In the genomic region with DNA sequence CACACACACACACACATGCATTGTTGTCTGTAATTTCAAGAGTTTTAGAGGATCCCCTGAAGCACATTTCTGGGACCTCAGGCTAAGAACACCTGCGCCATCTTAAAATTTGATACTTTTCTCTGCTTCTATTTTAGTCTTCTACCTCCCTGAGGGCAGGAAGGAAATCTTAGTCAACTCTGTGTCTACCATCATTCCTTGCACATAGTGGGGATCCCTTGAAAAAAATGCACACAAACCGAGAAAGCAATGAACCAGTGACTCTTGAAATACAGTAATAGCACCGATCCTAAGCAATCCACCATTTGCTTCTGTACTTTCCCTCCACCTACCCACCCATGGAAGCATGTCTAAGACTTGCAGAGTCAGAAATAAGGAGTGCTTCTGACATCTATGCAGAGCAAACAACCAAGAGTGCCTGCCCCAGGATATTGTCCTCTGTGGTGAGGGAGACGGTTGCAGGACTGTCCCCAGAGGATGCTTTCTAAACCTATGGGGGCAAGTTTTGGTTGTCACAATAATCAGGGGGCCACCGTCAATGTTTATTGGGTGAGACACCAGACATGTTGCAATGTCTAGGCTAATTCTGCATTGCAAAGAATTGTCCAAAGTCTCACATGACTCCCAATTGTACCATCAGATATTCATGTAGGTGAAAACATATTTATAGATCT, we compare ENCODE assay signal across 17 cellular contexts.
DNase-seq lines count a peak whose midpoint lies in the region; ATAC-seq, FAIRE-seq and TF ChIP-seq lines count a peak whose summit lies in the region.
"Had no signal": no experiment of that assay in that cellular context is flagged by ENCODE, and none has a peak within 500 bp of the region (broad histone marks: within the 10 kb centered on the region; RNA-seq: fewer than 3 reads in every experiment).

No MANE protein-coding gene starts in this region.

- no peaks in the 10 kb centered on the region for H3K79me2 ChIP-seq in GM12878 (ENCODE audit: control insufficient read depth, insufficient read depth, low read length)

- peak overlapping the region; percentile 61 for H2AFZ ChIP-seq in GM12878 (ENCODE audit: control insufficient read depth, low read depth, low read length)

- H3K9me3 ChIP-seq in GM12878 (replicated peaks; ENCODE audit: control insufficient read depth, insufficient read depth, low read length): no peaks in the 10 kb centered on the region; the same call in 2 of the 3 replicates

- POLR2A ChIA-PET in GM12878 (lab: Charles Lee): interaction anchor here (0.6 to 0.8 kb wide), 2 partner anchors 24 to 30 kb away, joined by 3 to 6 read pairs; no protein-coding TSS in a partner anchor

- 2% methylated on average over 5 of the region's 5 CpGs for WGBS in GM12878 (ENCODE audit: insufficient coverage, insufficient replicate concordance, low lambda C conversion rate, missing lambda C conversion rate)

- FAIRE-seq in GM12891 (lab: Jason Lieb, UNC) (peak; percentile 83), GM12878 (lab: Jason Lieb, UNC) (no peak)
- FAIRE-seq: D721Med had no signal

- H3K27me3 ChIP-seq in GM12878 (replicated peaks in 1 of 2; ENCODE audit: control insufficient read depth in 2 of 2, insufficient read depth in 2 of 2, low read length in 1 of 2): no peaks in the 10 kb centered on the region

- ATAC-seq in HG02642 (IDR thresholded peaks at IDR 0.05; ENCODE audit: poor library complexity, unreplicated experiment) (peak; percentile 45), GM12878 (peak; percentile 23), GM19324 (IDR thresholded peaks at IDR 0.05; ENCODE audit: low FRiP score, unreplicated experiment) (no peak), HG02588 (IDR thresholded peaks at IDR 0.05; ENCODE audit: unreplicated experiment) (no peak), Right ventricle myocardium superior (ENCODE audit: poor library complexity) (no peak)
- ATAC-seq: PC-3 had no signal

- no peaks in the 10 kb centered on the region for H4K20me1 ChIP-seq in GM12878 (ENCODE audit: control insufficient read depth, insufficient read depth)

- H3K4me3 ChIP-seq in GM12878: no peak overlapping the region

- CTCF ChIA-PET in GM12878 (lab: Yijun Ruan, JAX): interaction anchor here (0.8 to 2.3 kb wide), 4 partner anchors 10 to 324 kb away, joined by 3 to 16 read pairs (median 6); no protein-coding TSS in a partner anchor

- no peak for TF ChIP-seq RAD21 in GM12878 (IDR thresholded peaks at IDR 0.05; ENCODE audit: insufficient read depth, low read depth, low read length)

- TF ChIP-seq POLR2A in GM12891 (IDR thresholded peaks at IDR 0.05; ENCODE audit: low read depth, low read length): no peak
- TF ChIP-seq POLR2A in GM12878 (IDR thresholded peaks at IDR 0.05; ENCODE audit: low read depth, low read length): no peak

- intact Hi-C loops in GM12878 (cut with micrococcal nuclease; ENCODE audit: unreplicated experiment) (loop anchor here (2.0 kb wide), 1 partner anchor 31 kb away; no protein-coding TSS in a partner anchor), Right ventricle myocardium superior (cut with DNase I) (no loop called here)

- H3K9ac ChIP-seq in GM12878 (ENCODE audit: control insufficient read depth, insufficient read depth, low read length): no peak overlapping the region

- TF ChIP-seq CTCF in GM12878 (IDR thresholded peaks at IDR 0.05 in 2 of 3, conservative IDR thresholded peaks at IDR 0.05 in 1 of 3; ENCODE audit: control insufficient read depth in 2 of 3, extremely low read depth in 1 of 3, insufficient read depth in 1 of 3, low read depth in 3 of 3, low read length in 3 of 3): no peak

- in situ Hi-C loops in GM12878 (cut with MboI): no loop called here

- no peaks in the 10 kb centered on the region for H3K36me3 ChIP-seq in GM12878 (ENCODE audit: control insufficient read depth in 2 of 2, insufficient read depth in 2 of 2, low read length in 1 of 2)

- SMC1A ChIA-PET in GM12878 (lab: Charles Lee; ENCODE audit: uncharacterized antibody, unreplicated experiment): interaction anchor here (1.1 to 4.3 kb wide), 8 partner anchors 13 to 531 kb away, joined by 3 to 30 read pairs (median 8); no protein-coding TSS in a partner anchor

- peaks cover 50% of the 10 kb centered on the region for H3K4me1 ChIP-seq in GM12878 (ENCODE audit: control insufficient read depth, insufficient read depth, low read length)

- no peak overlapping the region for H3K27ac ChIP-seq in GM12878 (ENCODE audit: control insufficient read depth, insufficient read depth)

- peak overlapping the region; percentile 65 for H3K4me2 ChIP-seq in GM12878 (ENCODE audit: control insufficient read depth, insufficient read depth)

- RAD21 ChIA-PET in GM12878 (lab: Charles Lee; ENCODE audit: unreplicated experiment): interaction anchor here (1.3 to 4.9 kb wide), 6 partner anchors 25 to 323 kb away, joined by 4 to 54 read pairs (median 17); no protein-coding TSS in a partner anchor

- DNase-seq in GM12891 (ENCODE audit: insufficient read length, low spot score) (no peak), GM19240 (ENCODE audit: insufficient read length, low spot score) (peak; percentile 35), GM12878 (ENCODE audit: low read depth, low spot score) (no peak), glomerular visceral epithelial cell (ENCODE audit: extremely low spot score) (no peak), Right ventricle myocardium superior (no peak)
- DNase-seq: CD8-positive, alpha-beta memory T cell; DMS79; H9; MV-4-11; NCI-H1436; NCI-H2081; NCI-H774; PC-3 had no signal

- no peak for TF ChIP-seq EP300 in GM12878 (IDR thresholded peaks at IDR 0.05; ENCODE audit: borderline replicate concordance in 1 of 2, control insufficient read depth in 1 of 2, low read depth in 2 of 2, low read length in 2 of 2)

- no TSS peak for BruUV-seq in GM12878 (replicated peaks; lab: Mats Ljungman, UMichigan)

TF ChIP-seq in GM12891, 5 proteins besides CTCF, POLR2A, EP300 and RAD21:
- TF ChIP-seq TAF1 (IDR thresholded peaks at IDR 0.05; ENCODE audit: low read depth, low read length) (no peak), POLR2AphosphoS5 (IDR thresholded peaks at IDR 0.05; ENCODE audit: low read depth, low read length) (no peak), POU2F2 (IDR thresholded peaks at IDR 0.05; ENCODE audit: low read depth, low read length) (no peak), PAX5 (IDR thresholded peaks at IDR 0.05; ENCODE audit: insufficient read depth, low read length, severe bottlenecking) (peak; percentile 9)

TF ChIP-seq in GM12878, 131 proteins besides CTCF, POLR2A, EP300 and RAD21 (continues in another document):
- TF ChIP-seq FOXK2 (IDR thresholded peaks at IDR 0.05): no peak
- TF ChIP-seq, protein P1, sequence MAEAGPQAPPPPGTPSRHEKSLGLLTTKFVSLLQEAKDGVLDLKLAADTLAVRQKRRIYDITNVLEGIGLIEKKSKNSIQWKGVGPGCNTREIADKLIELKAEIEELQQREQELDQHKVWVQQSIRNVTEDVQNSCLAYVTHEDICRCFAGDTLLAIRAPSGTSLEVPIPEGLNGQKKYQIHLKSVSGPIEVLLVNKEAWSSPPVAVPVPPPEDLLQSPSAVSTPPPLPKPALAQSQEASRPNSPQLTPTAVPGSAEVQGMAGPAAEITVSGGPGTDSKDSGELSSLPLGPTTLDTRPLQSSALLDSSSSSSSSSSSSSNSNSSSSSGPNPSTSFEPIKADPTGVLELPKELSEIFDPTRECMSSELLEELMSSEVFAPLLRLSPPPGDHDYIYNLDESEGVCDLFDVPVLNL (IDR thresholded peaks at IDR 0.05; ENCODE audit: low read depth, low read length): no peak
- no peak for TF ChIP-seq SREBF2 (IDR thresholded peaks at IDR 0.05; ENCODE audit: low read length)
- TF ChIP-seq SRF (IDR thresholded peaks at IDR 0.05; ENCODE audit: low read depth in 2 of 2, low read length in 2 of 2): no peak
- no peak for TF ChIP-seq NR2C2 (IDR thresholded peaks at IDR 0.05; ENCODE audit: borderline replicate concordance, control insufficient read depth, insufficient read length, low read depth)
- no peak for TF ChIP-seq ESRRA (IDR thresholded peaks at IDR 0.05; ENCODE audit: low read length)
- TF ChIP-seq NBN (IDR thresholded peaks at IDR 0.05): no peak
- peak; percentile 84 for TF ChIP-seq NFIC (IDR thresholded peaks at IDR 0.05; ENCODE audit: low read depth, low read length)
- no peak for TF ChIP-seq ZNF24 (IDR thresholded peaks at IDR 0.05)
- TF ChIP-seq, protein P2, sequence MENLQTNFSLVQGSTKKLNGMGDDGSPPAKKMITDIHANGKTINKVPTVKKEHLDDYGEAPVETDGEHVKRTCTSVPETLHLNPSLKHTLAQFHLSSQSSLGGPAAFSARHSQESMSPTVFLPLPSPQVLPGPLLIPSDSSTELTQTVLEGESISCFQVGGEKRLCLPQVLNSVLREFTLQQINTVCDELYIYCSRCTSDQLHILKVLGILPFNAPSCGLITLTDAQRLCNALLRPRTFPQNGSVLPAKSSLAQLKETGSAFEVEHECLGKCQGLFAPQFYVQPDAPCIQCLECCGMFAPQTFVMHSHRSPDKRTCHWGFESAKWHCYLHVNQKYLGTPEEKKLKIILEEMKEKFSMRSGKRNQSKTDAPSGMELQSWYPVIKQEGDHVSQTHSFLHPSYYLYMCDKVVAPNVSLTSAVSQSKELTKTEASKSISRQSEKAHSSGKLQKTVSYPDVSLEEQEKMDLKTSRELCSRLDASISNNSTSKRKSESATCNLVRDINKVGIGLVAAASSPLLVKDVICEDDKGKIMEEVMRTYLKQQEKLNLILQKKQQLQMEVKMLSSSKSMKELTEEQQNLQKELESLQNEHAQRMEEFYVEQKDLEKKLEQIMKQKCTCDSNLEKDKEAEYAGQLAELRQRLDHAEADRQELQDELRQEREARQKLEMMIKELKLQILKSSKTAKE (IDR thresholded peaks at IDR 0.05; ENCODE audit: low read depth, poor library complexity, severe bottlenecking): no peak
- no peak for TF ChIP-seq SUPT20H (IDR thresholded peaks at IDR 0.05; ENCODE audit: borderline replicate concordance, control insufficient read depth, low read depth, low read length)
- TF ChIP-seq, protein P3, sequence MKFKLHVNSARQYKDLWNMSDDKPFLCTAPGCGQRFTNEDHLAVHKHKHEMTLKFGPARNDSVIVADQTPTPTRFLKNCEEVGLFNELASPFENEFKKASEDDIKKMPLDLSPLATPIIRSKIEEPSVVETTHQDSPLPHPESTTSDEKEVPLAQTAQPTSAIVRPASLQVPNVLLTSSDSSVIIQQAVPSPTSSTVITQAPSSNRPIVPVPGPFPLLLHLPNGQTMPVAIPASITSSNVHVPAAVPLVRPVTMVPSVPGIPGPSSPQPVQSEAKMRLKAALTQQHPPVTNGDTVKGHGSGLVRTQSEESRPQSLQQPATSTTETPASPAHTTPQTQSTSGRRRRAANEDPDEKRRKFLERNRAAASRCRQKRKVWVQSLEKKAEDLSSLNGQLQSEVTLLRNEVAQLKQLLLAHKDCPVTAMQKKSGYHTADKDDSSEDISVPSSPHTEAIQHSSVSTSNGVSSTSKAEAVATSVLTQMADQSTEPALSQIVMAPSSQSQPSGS (IDR thresholded peaks at IDR 0.05; ENCODE audit: low read length): peak; percentile 33; the same call in 1 of the 2 replicates
- no peak for TF ChIP-seq PML (IDR thresholded peaks at IDR 0.05; ENCODE audit: low read length)
- TF ChIP-seq STAT3 (IDR thresholded peaks at IDR 0.05; ENCODE audit: low read depth, low read length): no peak
- TF ChIP-seq ATF7 (IDR thresholded peaks at IDR 0.05; ENCODE audit: low read depth): no peak
- no peak for TF ChIP-seq ZSCAN29 (IDR thresholded peaks at IDR 0.05)

Comparison
In these comparisons a context has a peak if more than half of its experiments do, and no peak if none do; other contexts are left out.
1. ATAC-seq: peak in HG02642 (single experiment) and GM12878 (single experiment); none in GM19324 (single experiment), HG02588 (single experiment) and Right ventricle myocardium superior (single experiment).